Comparison of ENCODE assay signal across 1 cellular context in genomic region chr7:113120647-113121046, GRCh38.
TF ChIP-seq lines count a peak whose summit lies in the region.

No MANE protein-coding gene starts in this region.

TF ChIP-seq in K562, 482 proteins besides CTCF, POLR2A, EP300 and RAD21 (continued from another document):
- TF ChIP-seq U2AF1 (optimal IDR thresholded peaks at IDR 0.05; ENCODE audit: low read depth, low read length) (no peak), CBX5 (IDR thresholded peaks at IDR 0.05; ENCODE audit: borderline replicate concordance, low read depth) (no peak), SMARCE1 (IDR thresholded peaks at IDR 0.05) (peak; percentile 62; the same call in 1 of the 2 replicates), SPI1 (IDR thresholded peaks at IDR 0.05; ENCODE audit: borderline replicate concordance, low read depth, low read length) (peak; percentile 97), RBM15 (IDR thresholded peaks at IDR 0.05; ENCODE audit: insufficient read depth, low read length) (no peak), DIDO1 (tag; IDR thresholded peaks at IDR 0.05; ENCODE audit: low read depth) (no peak), ETV6 (IDR thresholded peaks at IDR 0.05; ENCODE audit: borderline replicate concordance in 1 of 2, low read depth in 2 of 2, low read length in 1 of 2) (0 out of 4 replicates have a peak, but pooled peaks of 1 of the 2 experiments have one; percentile 34), ETV6 (CRISPR knock-in tag; IDR thresholded peaks at IDR 0.05; ENCODE audit: borderline replicate concordance) (no peak), EHMT2 (IDR thresholded peaks at IDR 0.05) (no peak), ATF3 (IDR thresholded peaks at IDR 0.05) (peak; percentile 24; the same call in 1 of the 2 replicates), ATF3 (CRISPR knock-in tag; conservative IDR thresholded peaks at IDR 0.05) (no peak)
